ENCODE assay signal across 8 cellular contexts in genomic region chr14:26597136-26598080, GRCh38. TPM values are rescaled to one million over a fixed set of nuclear protein-coding genes. Genes with fewer than 3 reads are reported as not detected.
DNase-seq lines count a peak whose midpoint lies in the region; ATAC-seq and TF ChIP-seq lines count a peak whose summit lies in the region.

Gene NOVA1 (minus strand): TSS chr14:26598033. CDS start chr14:26597436, 597 bp downstream.

- H3K36me3 ChIP-seq in MG63 (no peaks in the 10 kb centered on the region), adrenal gland (replicated peaks in 1 of 2) (no peaks in the 10 kb centered on the region), psoas muscle (ENCODE audit: insufficient read depth in 1 of 2, low read depth in 1 of 2) (no peaks in the 10 kb centered on the region)

- H3K4me3 ChIP-seq in MG63 (peak within 1 kb of the TSS; percentile 53), adrenal gland (peak within 1 kb of the TSS in 3 of 4 donors; percentile 54 to 62 (median 58)), psoas muscle (peak within 1 kb of the TSS; percentile 67)

- H3K27ac ChIP-seq in adrenal gland (peak within 1 kb of the TSS in 3 of 5 donors; percentile 58 to 77 (median 75)), psoas muscle (peak within 1 kb of the TSS; percentile 41)

- peak; percentile 19 to 40 for TF ChIP-seq POLR2A in adrenal gland (IDR thresholded peaks at IDR 0.05)

- TF ChIP-seq CTCF in adrenal gland (IDR thresholded peaks at IDR 0.05), result no peak
- no peak for TF ChIP-seq CTCF in psoas muscle (IDR thresholded peaks at IDR 0.05)

- H3K9me3 ChIP-seq in MG63, result no peaks in the 10 kb centered on the region
- H3K9me3 ChIP-seq in adrenal gland (replicated peaks in 1 of 3), result no peaks in the 10 kb centered on the region
- no peaks in the 10 kb centered on the region for H3K9me3 ChIP-seq in psoas muscle

- H3K4me1 ChIP-seq in adrenal gland (replicated peaks in 1 of 2) (no peaks in the 10 kb centered on the region), psoas muscle (no peaks in the 10 kb centered on the region)

- ATAC-seq in psoas muscle (peak in 3 of 4 donors; percentile 54 to 64 (median 61)), GM18502 (IDR thresholded peaks at IDR 0.05; ENCODE audit: poor library complexity, unreplicated experiment) (no peak), HG03565 (IDR thresholded peaks at IDR 0.05; ENCODE audit: unreplicated experiment) (no peak), GM19324 (IDR thresholded peaks at IDR 0.05; ENCODE audit: low FRiP score, unreplicated experiment) (no peak)

- WGBS in adrenal gland, 4 donors, result 1 to 2% (median 1%) methylated on average over 40 to 66 of the region's 66 CpGs
- 1 to 2% (median 1%) methylated on average over 21 to 64 of the region's 66 CpGs for WGBS in psoas muscle, 3 donors

- intact Hi-C loops in adrenal gland (cut with DNase I), result no loop called here
- intact Hi-C loops in psoas muscle (cut with DNase I), result no loop called here

- H3K27me3 ChIP-seq in MG63 (no peaks in the 10 kb centered on the region; the same call in 1 of the 2 replicates), adrenal gland (no peaks in the 10 kb centered on the region), psoas muscle (ENCODE audit: insufficient read depth in 3 of 3, low read length in 2 of 3) (peaks cover 0 to 25% (median 3%) of the 10 kb centered on the region in 3 donors)

- DNase-seq in GM03348 (ENCODE audit: low spot score) (peak; percentile 28), MG63 (no peak), adrenal gland (peak; percentile 15 to 54 (median 30)), hippocampal formation (lab: John Stamatoyannopoulos, UW) (peak; percentile 50 to 79), psoas muscle (peak; percentile 20 to 53)

RNA-seq across cellular contexts. Expression of gene NOVA1, which starts in this region (rescaled TPM):
- total RNA-seq in MG63 (2014; rRNA removed; shearing (Covaris generic); ENCODE audit: low replicate concordance), result 1.7 TPM in 1 of 2 replicates, not detected in the other
- total RNA-seq in adrenal gland (1 to 10 TPM in 7 of 8 donors, under 1 TPM in 1; 0.69 to 5.6 (median 3.1) TPM), psoas muscle (1 to 10 TPM; 2.5 to 4.4 (median 3.1) TPM)
- polyA plus RNA-seq in adrenal gland (10 to 100 TPM in 1 of 3 donors, 1 to 10 TPM in 2; 5.7 to 16.6 (median 6.7) TPM), psoas muscle (1 to 10 TPM in 1 of 3 donors, under 1 TPM in 2; 0.73 to 2.3 (median 0.76) TPM)

Comparison
In these comparisons a context has a peak if more than half of its experiments do, and no peak if none do; other contexts are left out.
1. ATAC-seq: peak in psoas muscle (3 of 4); none in GM18502 (single experiment), HG03565 (single experiment) and GM19324 (single experiment).
2. Peak in every context shown above with its lines, with median percentiles within 50 percentile points of each other: H3K4me3 ChIP-seq.